In the genomic region with DNA sequence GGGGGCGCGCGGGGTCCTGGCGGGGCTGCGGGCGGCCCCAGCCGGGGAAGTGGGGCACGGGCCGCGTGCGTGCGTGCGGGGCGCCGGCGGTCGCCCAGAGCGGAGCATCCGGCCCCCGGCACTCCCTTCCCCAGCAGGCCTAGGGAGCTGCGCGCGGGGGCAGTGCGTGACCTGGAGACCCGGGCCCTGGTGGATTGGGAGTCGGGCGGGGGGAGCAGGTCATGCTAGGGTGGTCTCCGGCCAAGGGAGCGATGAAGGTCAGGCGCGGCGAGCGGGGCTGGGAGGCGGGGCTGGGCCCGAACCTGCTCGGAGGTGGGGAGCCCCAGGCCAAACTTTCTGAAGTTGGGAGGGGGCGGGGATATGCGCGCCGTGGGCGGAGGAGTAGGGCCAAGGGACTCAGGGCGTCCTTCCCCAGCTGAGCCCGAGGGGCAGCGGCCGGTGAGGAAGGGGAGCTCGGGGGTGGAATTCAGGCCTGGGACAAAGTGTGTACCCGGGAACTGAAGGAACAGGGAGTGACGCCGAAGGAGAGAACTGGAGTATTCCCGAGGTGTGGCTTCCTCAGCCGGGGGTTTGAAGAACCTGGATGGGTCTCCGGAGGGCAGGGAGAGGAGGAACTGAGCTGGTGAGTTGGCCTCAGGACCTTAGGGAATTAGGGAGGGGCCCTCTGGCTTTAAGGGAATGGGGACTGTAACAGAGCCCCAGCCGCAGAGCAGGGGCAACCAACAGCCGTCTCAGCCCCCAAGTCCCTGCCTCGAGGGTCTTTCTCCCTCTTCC, we compare ENCODE assay signal across 1 cellular context.
TF ChIP-seq lines count a peak whose summit lies in the region.

No MANE protein-coding gene starts in this region.

TF ChIP-seq in GM23338, 12 proteins besides CTCF, POLR2A, EP300 and RAD21 (continued from another document):
- TF ChIP-seq, protein P1, sequence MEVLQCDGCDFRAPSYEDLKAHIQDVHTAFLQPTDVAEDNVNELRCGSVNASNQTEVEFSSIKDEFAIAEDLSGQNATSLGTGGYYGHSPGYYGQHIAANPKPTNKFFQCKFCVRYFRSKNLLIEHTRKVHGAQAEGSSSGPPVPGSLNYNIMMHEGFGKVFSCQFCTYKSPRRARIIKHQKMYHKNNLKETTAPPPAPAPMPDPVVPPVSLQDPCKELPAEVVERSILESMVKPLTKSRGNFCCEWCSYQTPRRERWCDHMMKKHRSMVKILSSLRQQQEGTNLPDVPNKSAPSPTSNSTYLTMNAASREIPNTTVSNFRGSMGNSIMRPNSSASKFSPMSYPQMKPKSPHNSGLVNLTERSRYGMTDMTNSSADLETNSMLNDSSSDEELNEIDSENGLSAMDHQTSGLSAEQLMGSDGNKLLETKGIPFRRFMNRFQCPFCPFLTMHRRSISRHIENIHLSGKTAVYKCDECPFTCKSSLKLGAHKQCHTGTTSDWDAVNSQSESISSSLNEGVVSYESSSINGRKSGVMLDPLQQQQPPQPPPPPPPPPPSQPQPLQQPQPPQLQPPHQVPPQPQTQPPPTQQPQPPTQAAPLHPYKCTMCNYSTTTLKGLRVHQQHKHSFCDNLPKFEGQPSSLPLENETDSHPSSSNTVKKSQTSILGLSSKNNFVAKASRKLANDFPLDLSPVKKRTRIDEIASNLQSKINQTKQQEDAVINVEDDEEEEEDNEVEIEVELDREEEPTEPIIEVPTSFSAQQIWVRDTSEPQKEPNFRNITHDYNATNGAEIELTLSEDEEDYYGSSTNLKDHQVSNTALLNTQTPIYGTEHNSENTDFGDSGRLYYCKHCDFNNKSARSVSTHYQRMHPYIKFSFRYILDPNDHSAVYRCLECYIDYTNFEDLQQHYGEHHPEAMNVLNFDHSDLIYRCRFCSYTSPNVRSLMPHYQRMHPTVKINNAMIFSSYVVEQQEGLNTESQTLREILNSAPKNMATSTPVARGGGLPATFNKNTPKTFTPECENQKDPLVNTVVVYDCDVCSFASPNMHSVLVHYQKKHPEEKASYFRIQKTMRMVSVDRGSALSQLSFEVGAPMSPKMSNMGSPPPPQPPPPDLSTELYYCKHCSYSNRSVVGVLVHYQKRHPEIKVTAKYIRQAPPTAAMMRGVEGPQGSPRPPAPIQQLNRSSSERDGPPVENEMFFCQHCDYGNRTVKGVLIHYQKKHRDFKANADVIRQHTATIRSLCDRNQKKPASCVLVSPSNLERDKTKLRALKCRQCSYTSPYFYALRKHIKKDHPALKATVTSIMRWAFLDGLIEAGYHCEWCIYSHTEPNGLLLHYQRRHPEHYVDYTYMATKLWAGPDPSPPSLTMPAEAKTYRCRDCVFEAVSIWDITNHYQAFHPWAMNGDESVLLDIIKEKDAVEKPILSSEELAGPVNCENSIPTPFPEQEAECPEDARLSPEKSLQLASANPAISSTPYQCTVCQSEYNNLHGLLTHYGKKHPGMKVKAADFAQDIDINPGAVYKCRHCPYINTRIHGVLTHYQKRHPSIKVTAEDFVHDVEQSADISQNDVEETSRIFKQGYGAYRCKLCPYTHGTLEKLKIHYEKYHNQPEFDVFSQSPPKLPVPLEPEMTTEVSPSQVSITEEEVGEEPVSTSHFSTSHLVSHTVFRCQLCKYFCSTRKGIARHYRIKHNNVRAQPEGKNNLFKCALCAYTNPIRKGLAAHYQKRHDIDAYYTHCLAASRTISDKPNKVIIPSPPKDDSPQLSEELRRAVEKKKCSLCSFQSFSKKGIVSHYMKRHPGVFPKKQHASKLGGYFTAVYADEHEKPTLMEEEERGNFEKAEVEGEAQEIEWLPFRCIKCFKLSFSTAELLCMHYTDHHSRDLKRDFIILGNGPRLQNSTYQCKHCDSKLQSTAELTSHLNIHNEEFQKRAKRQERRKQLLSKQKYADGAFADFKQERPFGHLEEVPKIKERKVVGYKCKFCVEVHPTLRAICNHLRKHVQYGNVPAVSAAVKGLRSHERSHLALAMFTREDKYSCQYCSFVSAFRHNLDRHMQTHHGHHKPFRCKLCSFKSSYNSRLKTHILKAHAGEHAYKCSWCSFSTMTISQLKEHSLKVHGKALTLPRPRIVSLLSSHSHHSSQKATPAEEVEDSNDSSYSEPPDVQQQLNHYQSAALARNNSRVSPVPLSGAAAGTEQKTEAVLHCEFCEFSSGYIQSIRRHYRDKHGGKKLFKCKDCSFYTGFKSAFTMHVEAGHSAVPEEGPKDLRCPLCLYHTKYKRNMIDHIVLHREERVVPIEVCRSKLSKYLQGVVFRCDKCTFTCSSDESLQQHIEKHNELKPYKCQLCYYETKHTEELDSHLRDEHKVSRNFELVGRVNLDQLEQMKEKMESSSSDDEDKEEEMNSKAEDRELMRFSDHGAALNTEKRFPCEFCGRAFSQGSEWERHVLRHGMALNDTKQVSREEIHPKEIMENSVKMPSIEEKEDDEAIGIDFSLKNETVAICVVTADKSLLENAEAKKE (CRISPR knock-in tag; IDR thresholded peaks at IDR 0.05) = no peak
- TF ChIP-seq EZH2phosphoT487 (IDR thresholded peaks at IDR 0.05; ENCODE audit: unreplicated experiment) (no peak), ZNF114 (CRISPR knock-in tag; IDR thresholded peaks at IDR 0.05) (no peak), NANOG (IDR thresholded peaks at IDR 0.05; ENCODE audit: borderline replicate concordance) (no peak), STAT1 (IDR thresholded peaks at IDR 0.05; ENCODE audit: unreplicated experiment) (no peak)
- TF ChIP-seq, protein P2, sequence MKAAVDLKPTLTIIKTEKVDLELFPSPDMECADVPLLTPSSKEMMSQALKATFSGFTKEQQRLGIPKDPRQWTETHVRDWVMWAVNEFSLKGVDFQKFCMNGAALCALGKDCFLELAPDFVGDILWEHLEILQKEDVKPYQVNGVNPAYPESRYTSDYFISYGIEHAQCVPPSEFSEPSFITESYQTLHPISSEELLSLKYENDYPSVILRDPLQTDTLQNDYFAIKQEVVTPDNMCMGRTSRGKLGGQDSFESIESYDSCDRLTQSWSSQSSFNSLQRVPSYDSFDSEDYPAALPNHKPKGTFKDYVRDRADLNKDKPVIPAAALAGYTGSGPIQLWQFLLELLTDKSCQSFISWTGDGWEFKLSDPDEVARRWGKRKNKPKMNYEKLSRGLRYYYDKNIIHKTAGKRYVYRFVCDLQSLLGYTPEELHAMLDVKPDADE (IDR thresholded peaks at IDR 0.05) = no peak
TF ChIP-seq in GM23338: peak in this region for 0.
